Comparison of ENCODE assay signal across 16 cellular contexts in genomic region chr6:160112628-160113294, GRCh38. TPM values are rescaled to one million over a fixed set of nuclear protein-coding genes. Genes with fewer than 3 reads are reported as not detected.
DNase-seq lines count a peak whose midpoint lies in the region; ATAC-seq and TF ChIP-seq lines count a peak whose summit lies in the region.
"Had no signal": no experiment of that assay in that cellular context is flagged by ENCODE, and none has a peak within 500 bp of the region (broad histone marks: within the 10 kb centered on the region; RNA-seq: fewer than 3 reads in every experiment).

No MANE protein-coding gene starts in this region.

- H2AFZ ChIP-seq in HCT116 (ENCODE audit: low read depth, low read length, poor library complexity, severe bottlenecking), result no peak overlapping the region

- H3K4me3 ChIP-seq in HCT116 (replicated peaks in 1 of 2; ENCODE audit: low read depth in 1 of 2, low read length in 2 of 2) (no peak overlapping the region), spleen (no peak overlapping the region)

- TF ChIP-seq CTCF in HCT116 (IDR thresholded peaks at IDR 0.05 in 2 of 3, conservative IDR thresholded peaks at IDR 0.05 in 1 of 3; ENCODE audit: borderline replicate concordance in 1 of 3, insufficient read depth in 1 of 3, low read depth in 2 of 3, low read length in 2 of 3) (no peak), WTC11 (IDR thresholded peaks at IDR 0.05) (no peak), spleen (IDR thresholded peaks at IDR 0.05 in 8 of 11, conservative IDR thresholded peaks at IDR 0.05 in 3 of 11) (no peak)

- BruUV-seq in HCT116 (replicated peaks; lab: Mats Ljungman, UMichigan), result TSS peak; percentile 22

- H3K36me3 Mint-ChIP-seq in WTC11, result peaks cover 5% of the 10 kb centered on the region

- H3K4me3 Mint-ChIP-seq in WTC11, result no peak overlapping the region

- no peaks in the 10 kb centered on the region for H3K9me2 ChIP-seq in HCT116 (ENCODE audit: insufficient read depth)

- no peak overlapping the region for H3K27ac ChIP-seq in HCT116 (ENCODE audit: low read depth, low read length)
- no peak overlapping the region for H3K27ac ChIP-seq in spleen

- DNase-seq in HCT116 (ENCODE audit: low read depth, low spot score) (no peak), WTC11 (ENCODE audit: low spot score) (no peak), islet precursor cell (peak; percentile 38), spleen (peak; percentile 41), NCI-H69 (lab: John Stamatoyannopoulos, UW) (no peak)
- DNase-seq: Caco-2, DMS153, EL, KG1, NCI-H1436, NCI-H2029, NCI-H510A, NCI-H82, PC-3 had no signal

- intact Hi-C loops in HCT116 (cut with micrococcal nuclease), result no loop called here
- intact Hi-C loops in spleen (cut with DNase I; ENCODE audit: low total_unique reads), result no loop called here

- WGBS in spleen, 5 donors, result 82 to 97% (median 97%) methylated on average over 6 of the region's 6 CpGs

- POLR2A ChIA-PET in HCT116 (lab: Charles Lee) (no interaction called here), WTC11 (lab: Charles Lee) (interaction anchor here (1.0 kb wide), 1 partner anchor 12 kb away, joined by 3 read pairs; no protein-coding TSS in a partner anchor)

- H3K4me2 ChIP-seq in HCT116 (ENCODE audit: low read length), result no peak overlapping the region

- CTCF ChIA-PET in HCT116 (lab: Charles Lee) (no interaction called here), WTC11 (lab: Charles Lee) (interaction anchor here (0.8 to 1.6 kb wide), 4 partner anchors 25 to 407 kb away, joined by 3 to 5 read pairs (median 4); no protein-coding TSS in a partner anchor)

- no peaks in the 10 kb centered on the region for H3K79me2 ChIP-seq in HCT116 (ENCODE audit: insufficient read depth, low read length)

- H3K4me1 Mint-ChIP-seq in WTC11, result peaks cover 16% of the 10 kb centered on the region

- no peak overlapping the region for H3K9ac ChIP-seq in HCT116 (ENCODE audit: low read length)

- H3K27me3 Mint-ChIP-seq in WTC11 (ENCODE audit: low read depth), result no peaks in the 10 kb centered on the region

- RAD21 ChIA-PET in HCT116 (lab: Charles Lee; ENCODE audit: low non-redundant PET in 1 of 2, low total read pairs in 2 of 2, uncharacterized antibody in 2 of 2, unreplicated experiment in 2 of 2), result no interaction called here

- H3K36me3 ChIP-seq in HCT116 (ENCODE audit: control insufficient read depth in 1 of 2, insufficient read depth in 2 of 2, low read length in 2 of 2), result no peaks in the 10 kb centered on the region
- H3K36me3 ChIP-seq in spleen, result peaks cover 0 to 92% (median 3%) of the 10 kb centered on the region in 6 donors

- H4K20me1 ChIP-seq in HCT116 (ENCODE audit: insufficient read depth), result no peaks in the 10 kb centered on the region

- peaks cover 12% of the 10 kb centered on the region for H3K9me3 Mint-ChIP-seq in WTC11

- ATAC-seq in HCT116 (no peak), WTC11 (no peak), HG02588 (IDR thresholded peaks at IDR 0.05; ENCODE audit: unreplicated experiment) (no peak), GM21737 (IDR thresholded peaks at IDR 0.05; ENCODE audit: unreplicated experiment) (no peak)
- ATAC-seq: PC-3 had no signal

- peaks cover 3% of the 10 kb centered on the region in 2 experiments; a peak in 1 of 4 replicates for H3K9me3 ChIP-seq in HCT116 (ENCODE audit: control insufficient read depth in 1 of 2, insufficient read depth in 1 of 2, low read depth in 1 of 2, low read length in 2 of 2)
- peaks cover 0 to 10% (median 2%) of the 10 kb centered on the region in 8 donors for H3K9me3 ChIP-seq in spleen

- H3K27me3 ChIP-seq in HCT116 (ENCODE audit: insufficient read depth, low read length), result no peaks in the 10 kb centered on the region
- no peaks in the 10 kb centered on the region for H3K27me3 ChIP-seq in spleen (replicated peaks in 1 of 7)

- H3K4me1 ChIP-seq in HCT116 (ENCODE audit: control insufficient read depth in 1 of 2, insufficient read depth in 2 of 2, low read length in 2 of 2) (no peaks in the 10 kb centered on the region), spleen (no peaks in the 10 kb centered on the region)
- H3K4me1 ChIP-seq: Caco-2 had no signal

- peak overlapping the region; percentile 55 for H3K27ac Mint-ChIP-seq in WTC11

- TF ChIP-seq RAD21 in HCT116 (IDR thresholded peaks at IDR 0.05; ENCODE audit: low read depth), result no peak

- TF ChIP-seq POLR2A in HCT116 (IDR thresholded peaks at IDR 0.05; ENCODE audit: borderline replicate concordance, extremely low read depth, insufficient read depth, insufficient read length) (no peak), spleen (IDR thresholded peaks at IDR 0.05) (no peak)

TF ChIP-seq in HCT116, 20 proteins besides CTCF, POLR2A, EP300 and RAD21 (continues in another document):
- no peak for TF ChIP-seq ZFX (IDR thresholded peaks at IDR 0.05)
- no peak for TF ChIP-seq ZBTB33 (IDR thresholded peaks at IDR 0.05; ENCODE audit: extremely low read depth, insufficient replicate concordance, low read length)

TF ChIP-seq in WTC11, 78 proteins besides CTCF, POLR2A, EP300 and RAD21:
- no peak for TF ChIP-seq ZNF423 (CRISPR knock-in tag; IDR thresholded peaks at IDR 0.05)
- no peak for TF ChIP-seq HMGA2 (CRISPR knock-in tag; IDR thresholded peaks at IDR 0.05)
- TF ChIP-seq PREB (CRISPR knock-in tag; IDR thresholded peaks at IDR 0.05; ENCODE audit: borderline replicate concordance), result no peak
- no peak for TF ChIP-seq ZSCAN18 (CRISPR knock-in tag; IDR thresholded peaks at IDR 0.05)
- TF ChIP-seq FOXP1 (CRISPR knock-in tag; IDR thresholded peaks at IDR 0.05; ENCODE audit: borderline replicate concordance), result no peak
- TF ChIP-seq RELA (CRISPR knock-in tag; IDR thresholded peaks at IDR 0.05; ENCODE audit: borderline replicate concordance), result no peak
TF ChIP-seq in WTC11: peak in this region for 0.

RNA-seq across cellular contexts. Expression of gene SLC22A1, which starts 8.9 kb away (rescaled TPM):
- total RNA-seq in HCT116 (2021; ENCODE audit: unreplicated experiment), result 0.86 TPM
- 0.05 TPM in 1 of 2 replicates, not detected in the other for polyA plus RNA-seq in HCT116 (2012)
- total RNA-seq in WTC11 (2021), result 0.41 to 1.2 TPM (median 0.78 TPM) in 3 replicates
- total RNA-seq in spleen, result 1 to 10 TPM; 2.4 to 6.1 (median 4.6) TPM
- 1 to 10 TPM in 2 of 3 donors, under 1 TPM in 1; 0.23 to 2.8 (median 1.3) TPM for polyA plus RNA-seq in spleen

Comparison
In these comparisons a context has a peak if more than half of its experiments do, and no peak if none do; other contexts are left out.
1. DNase-seq: peak in islet precursor cell (single experiment) and spleen (single experiment); none in HCT116 (single experiment), WTC11 (single experiment) and NCI-H69 (single experiment).